20 cellular contexts compared by ENCODE assay signal in genomic region chr14:37397941-37398215, GRCh38.
DNase-seq lines count a peak whose midpoint lies in the region; TF ChIP-seq lines count a peak whose summit lies in the region.
"Had no signal": no experiment of that assay in that cellular context is flagged by ENCODE, and none has a peak within 500 bp of the region (broad histone marks: within the 10 kb centered on the region; RNA-seq: fewer than 3 reads in every experiment).

No MANE protein-coding gene starts in this region.

- H3K4me1 Mint-ChIP-seq in Caco-2 (ENCODE audit: low read depth, unreplicated experiment), result peaks cover 31% of the 10 kb centered on the region
- H3K4me1 Mint-ChIP-seq: B cell; CD4-positive, CD25-positive, alpha-beta regulatory T cell had no signal

- WGBS in trophoblast cell (ENCODE audit: extremely low coverage, insufficient coverage, insufficient read length), result no CpG with 5 or more reads among the region's 3 CpGs
- WGBS in stomach, 5 donors, result 82 to 96% (median 94%) methylated on average over 2 to 3 of the region's 3 CpGs

- H3K4me3 ChIP-seq in Caco-2 (ENCODE audit: low read depth, low read length) (no peak overlapping the region), HEK293 (ENCODE audit: low read depth, low read length) (no peak overlapping the region), trophoblast cell (ENCODE audit: low read depth, low read length) (no peak overlapping the region), stomach (no peak overlapping the region)
- H3K4me3 ChIP-seq: BLaER1, GM12878, GM23248, HAP-1 had no signal

- no peak for TF ChIP-seq POLR2A in stomach (IDR thresholded peaks at IDR 0.05)

- no peak overlapping the region for H3K14ac ChIP-seq in trophoblast cell (ENCODE audit: low read length)

- no peaks in the 10 kb centered on the region for H3K79me1 ChIP-seq in trophoblast cell (ENCODE audit: low read length)

- H3K27me3 ChIP-seq in Caco-2 (replicated peaks; ENCODE audit: control insufficient read depth, insufficient read depth, low read length) (no peaks in the 10 kb centered on the region), trophoblast cell (ENCODE audit: insufficient read depth, low read length) (no peaks in the 10 kb centered on the region), stomach (no peaks in the 10 kb centered on the region)
- H3K27me3 ChIP-seq: BLaER1 had no signal

- no peak overlapping the region for H3K9ac ChIP-seq in trophoblast cell (ENCODE audit: low read length)
- H3K9ac ChIP-seq: BLaER1, GM23248 had no signal

- H3K27ac ChIP-seq in HEK293 (ENCODE audit: extremely low read depth, low read depth, low read length), result no peak overlapping the region
- H3K27ac ChIP-seq in trophoblast cell (ENCODE audit: low read depth, low read length), result no peak overlapping the region
- H3K27ac ChIP-seq in stomach, result no peak overlapping the region
- H3K27ac ChIP-seq: 22Rv1, BLaER1, C4-2B, GM23248 had no signal

- peak overlapping the region; percentile 18 for H4K12ac ChIP-seq in trophoblast cell (ENCODE audit: low read depth, low read length)

- no peak overlapping the region for H3K23ac ChIP-seq in trophoblast cell (ENCODE audit: low read length)

- no peaks in the 10 kb centered on the region for H3K79me2 ChIP-seq in trophoblast cell (ENCODE audit: control insufficient read depth, insufficient read depth, low read length, poor library complexity)

- H2BK5ac ChIP-seq in trophoblast cell (ENCODE audit: low read depth, low read length, poor library complexity), result no peak overlapping the region

- H2AFZ ChIP-seq in trophoblast cell (ENCODE audit: insufficient read depth, low read length, poor library complexity), result no peak overlapping the region
- H2AFZ ChIP-seq: GM23248 had no signal

- H3K36me3 Mint-ChIP-seq in Caco-2 (ENCODE audit: insufficient read depth, unreplicated experiment), result peaks cover 32% of the 10 kb centered on the region
- H3K36me3 Mint-ChIP-seq: CD4-positive, CD25-positive, alpha-beta regulatory T cell; CD8-positive, alpha-beta T cell had no signal

- DNase-seq in Caco-2 (no peak), NCI-H69 (lab: John Stamatoyannopoulos, UW) (peak; percentile 79), trophoblast cell (no peak), stomach (no peak)
- no peak for DNase-seq in effector CD8-positive, alpha-beta T cell (lab: John Stamatoyannopoulos, UW)
- no peak for DNase-seq in activated CD4-positive, CD25-positive, alpha-beta regulatory T cell (lab: John Stamatoyannopoulos, UW)
- DNase-seq: CD4-positive, CD25-positive, alpha-beta regulatory T cell; CD8-positive, alpha-beta T cell; DMS 273 treated with DMSO at 0.1 percent for 48 hours; DMS79; EL; GDM1; GM23248 had no signal

- peaks cover 19% of the 10 kb centered on the region for H3K9me3 ChIP-seq in Caco-2
- no peaks in the 10 kb centered on the region for H3K9me3 ChIP-seq in HEK293 (ENCODE audit: control insufficient read depth, insufficient read depth, low read depth, low read length)
- H3K9me3 ChIP-seq in trophoblast cell (ENCODE audit: insufficient read depth, low read depth, low read length), result no peaks in the 10 kb centered on the region
- peaks cover 0 to 23% (median 16%) of the 10 kb centered on the region in 4 donors for H3K9me3 ChIP-seq in stomach
- H3K9me3 ChIP-seq: HAP-1 had no signal

- H3K36me3 ChIP-seq in Caco-2 (ENCODE audit: control insufficient read depth, insufficient read depth, low read length) (no peaks in the 10 kb centered on the region; the same call in 1 of the 2 replicates), HEK293 (ENCODE audit: control insufficient read depth in 2 of 2, insufficient read depth in 1 of 2, low read length in 2 of 2) (no peaks in the 10 kb centered on the region), trophoblast cell (ENCODE audit: control insufficient read depth in 1 of 2, insufficient read depth in 2 of 2, low read length in 2 of 2) (no peaks in the 10 kb centered on the region), stomach (peaks cover 0 to 5% (median 0%) of the 10 kb centered on the region in 4 donors)
- H3K36me3 ChIP-seq: BLaER1, HAP-1 had no signal

- H3K27me3 Mint-ChIP-seq in Caco-2 (ENCODE audit: insufficient read depth, unreplicated experiment), result no peaks in the 10 kb centered on the region
- H3K27me3 Mint-ChIP-seq: B cell; CD4-positive, CD25-positive, alpha-beta regulatory T cell had no signal

- peaks cover 35% of the 10 kb centered on the region for H3K9me3 Mint-ChIP-seq in Caco-2 (ENCODE audit: unreplicated experiment)

- no peak overlapping the region for H2BK12ac ChIP-seq in trophoblast cell (ENCODE audit: low read length)

- H2AK5ac ChIP-seq in trophoblast cell (ENCODE audit: low read length), result no peak overlapping the region

- no peak for TF ChIP-seq EP300 in stomach (IDR thresholded peaks at IDR 0.05)

- no peak overlapping the region for H4K8ac ChIP-seq in trophoblast cell (ENCODE audit: low read depth, low read length)

- BruUV-seq in Caco-2 (replicated peaks; lab: Mats Ljungman, UMichigan), result no TSS peak

- CTCF ChIA-PET in Caco-2 (lab: Charles Lee) (no interaction called here), HEK293 (lab: Yijun Ruan, JAX) (no interaction called here)

- H3K27ac Mint-ChIP-seq in Caco-2 (ENCODE audit: unreplicated experiment), result peak overlapping the region; percentile 69
- H3K27ac Mint-ChIP-seq: B cell; CD4-positive, CD25-positive, alpha-beta regulatory T cell; CD8-positive, alpha-beta T cell had no signal

- H3K18ac ChIP-seq in trophoblast cell (ENCODE audit: low read length), result no peak overlapping the region

- no peak overlapping the region for H4K91ac ChIP-seq in trophoblast cell (ENCODE audit: low read depth, low read length)

- H3K4me3 Mint-ChIP-seq in Caco-2 (ENCODE audit: unreplicated experiment), result no peak overlapping the region
- H3K4me3 Mint-ChIP-seq: B cell; CD4-positive, CD25-positive, alpha-beta regulatory T cell; CD8-positive, alpha-beta T cell had no signal

- no peak overlapping the region for H3K4me2 ChIP-seq in trophoblast cell (ENCODE audit: low read length)

- TF ChIP-seq CTCF in Caco-2 (IDR thresholded peaks at IDR 0.05; ENCODE audit: insufficient read depth in 1 of 2, low read depth in 1 of 2, low read length in 1 of 2, severe bottlenecking in 1 of 2, unreplicated experiment in 1 of 2) (no peak), HEK293 (tag by site-specific recombination; IDR thresholded peaks at IDR 0.05) (no peak), stomach (IDR thresholded peaks at IDR 0.05) (no peak)

- POLR2A ChIA-PET in Caco-2 (lab: Charles Lee) (no interaction called here), HEK293 (lab: Yijun Ruan, JAX) (no interaction called here)

- H2BK120ac ChIP-seq in trophoblast cell (ENCODE audit: insufficient read depth, low read length, poor library complexity), result no peak overlapping the region

- H3K4me1 ChIP-seq in Caco-2 (peaks cover 46% of the 10 kb centered on the region), HEK293 (ENCODE audit: control insufficient read depth, insufficient read depth, low read length) (no peaks in the 10 kb centered on the region), trophoblast cell (ENCODE audit: control insufficient read depth in 1 of 2, insufficient read depth in 2 of 2, low read length in 2 of 2) (no peaks in the 10 kb centered on the region), stomach (no peaks in the 10 kb centered on the region)
- H3K4me1 ChIP-seq: HAP-1 had no signal

- intact Hi-C loops in Caco-2 (cut with micrococcal nuclease; ENCODE audit: unreplicated experiment), result loop anchor here (2.0 to 5.0 kb wide), 3 partner anchors 13 to 169 kb away; no protein-coding TSS in a partner anchor
- intact Hi-C loops in stomach (cut with DNase I; ENCODE audit: low total_unique reads), result no loop called here

- no peak overlapping the region for H3K4ac ChIP-seq in trophoblast cell (ENCODE audit: low read depth, low read length)

TF ChIP-seq in HEK293, 187 proteins besides CTCF, POLR2A, EP300 and RAD21:
- no peak for TF ChIP-seq ZNF473 (tag by site-specific recombination; IDR thresholded peaks at IDR 0.05)
- peak; percentile 80 for TF ChIP-seq ZIC2 (tag by site-specific recombination; IDR thresholded peaks at IDR 0.05)
